ENCODE assay signal across 7 cellular contexts in the genomic region with DNA sequence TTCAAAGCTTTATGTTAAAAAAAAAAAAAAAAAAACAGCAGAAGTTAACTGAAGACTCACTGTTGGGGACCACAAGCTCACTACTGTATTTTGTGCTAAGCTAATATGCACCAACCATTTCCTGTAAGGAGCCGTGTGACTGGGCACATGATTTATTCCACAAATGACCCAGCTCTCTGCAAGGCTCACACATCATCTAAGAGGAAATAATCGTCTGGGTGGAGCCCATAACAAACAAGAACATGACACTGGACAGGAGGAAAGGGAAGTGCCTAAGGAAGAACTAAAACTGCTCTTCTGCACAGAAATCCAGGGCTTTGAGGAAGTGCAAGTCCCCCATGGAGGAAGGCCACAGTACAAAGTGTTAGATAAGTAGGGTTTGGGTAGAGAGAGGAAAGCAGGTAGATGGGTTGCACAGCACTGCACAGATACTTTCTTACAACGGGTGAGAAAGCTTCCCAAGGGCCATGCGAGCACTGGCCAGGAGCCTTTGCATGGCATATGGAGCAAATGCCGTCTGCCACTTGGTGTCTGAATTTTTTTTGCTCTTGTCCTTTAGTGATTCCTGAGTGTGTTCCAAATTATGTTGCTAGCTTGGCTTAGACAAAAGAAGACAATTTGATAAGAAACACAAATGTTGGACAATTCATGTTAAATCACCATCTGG. TPM values are rescaled to one million over a fixed set of nuclear protein-coding genes. Genes with fewer than 3 reads are reported as not detected.
DNase-seq lines count a peak whose midpoint lies in the region; ATAC-seq and TF ChIP-seq lines count a peak whose summit lies in the region.

No MANE protein-coding gene starts in this region.

- peak; percentile 71 for ATAC-seq in GM18502 (IDR thresholded peaks at IDR 0.05; ENCODE audit: poor library complexity, unreplicated experiment)
- peak; percentile 94 for ATAC-seq in stimulated activated memory B cell treated with anti-CD40 and anti-IgM and Interleukin-4, amounts not matched to agents 10 μg/mL and 1 μg/mL and 100 μg/mL, for 72 hours

- H3K9me2 ChIP-seq in hepatocyte (replicated peaks; ENCODE audit: insufficient read depth) = no peaks in the 10 kb centered on the region

- peaks cover 96% of the 10 kb centered on the region for H3K79me2 ChIP-seq in hepatocyte

- H2AFZ ChIP-seq in hepatocyte = no peak overlapping the region

- H3K27ac Mint-ChIP-seq in stimulated activated memory B cell treated with anti-CD40 and anti-IgM and Interleukin-4, amounts not matched to agents 10 μg/mL and 1 μg/mL and 100 μg/mL, for 72 hours = peak overlapping the region; percentile 11

- H3K9me3 Mint-ChIP-seq in stimulated activated memory B cell treated with anti-CD40 and anti-IgM and Interleukin-4, amounts not matched to agents 10 μg/mL and 1 μg/mL and 100 μg/mL, for 72 hours = no peaks in the 10 kb centered on the region

- H3K27me3 Mint-ChIP-seq in stimulated activated memory B cell treated with anti-CD40 and anti-IgM and Interleukin-4, amounts not matched to agents 10 μg/mL and 1 μg/mL and 100 μg/mL, for 72 hours = no peaks in the 10 kb centered on the region

- peaks cover 61% of the 10 kb centered on the region for H3K4me1 ChIP-seq in hepatocyte (ENCODE audit: insufficient read depth)

- no peaks in the 10 kb centered on the region for H3K36me3 ChIP-seq in hepatocyte (replicated peaks; ENCODE audit: insufficient read depth, low read depth)

- peaks cover 75% of the 10 kb centered on the region for H3K4me1 Mint-ChIP-seq in stimulated activated memory B cell treated with anti-CD40 and anti-IgM and Interleukin-4, amounts not matched to agents 10 μg/mL and 1 μg/mL and 100 μg/mL, for 72 hours

- H3K27ac ChIP-seq in adipose tissue (ENCODE audit: low read depth, low read length) = peak overlapping the region; percentile 17
- peak overlapping the region; percentile 92 for H3K27ac ChIP-seq in hepatocyte

- WGBS in adipose tissue, 3 donors = 17 to 36% (median 21%) methylated on average over 5 of the region's 5 CpGs
- 61% methylated on average over 5 of the region's 5 CpGs for WGBS in hepatocyte (ENCODE audit: low lambda C conversion rate, missing lambda C conversion rate)

- no peak for TF ChIP-seq CTCF in HFF-Myc (IDR thresholded peaks at IDR 0.05; ENCODE audit: low read depth, low read length, missing control alignments)
- TF ChIP-seq CTCF in hepatocyte (IDR thresholded peaks at IDR 0.05; ENCODE audit: poor library complexity) = no peak

- no peaks in the 10 kb centered on the region for H3K9me3 ChIP-seq in hepatocyte (ENCODE audit: low read depth)

- no peaks in the 10 kb centered on the region for H3K27me3 ChIP-seq in hepatocyte

- 0 out of 2 replicates have a peak overlapping the region, but pooled peaks have one; percentile 4 for H3K4me3 ChIP-seq in HFF-Myc (replicated peaks; ENCODE audit: low read depth, low read length)
- no peak overlapping the region for H3K4me3 ChIP-seq in hepatocyte

- peak overlapping the region; percentile 9 for H3K4me3 Mint-ChIP-seq in stimulated activated memory B cell treated with anti-CD40 and anti-IgM and Interleukin-4, amounts not matched to agents 10 μg/mL and 1 μg/mL and 100 μg/mL, for 72 hours

- peaks cover 87% of the 10 kb centered on the region for H4K20me1 ChIP-seq in hepatocyte (ENCODE audit: insufficient read depth, poor library complexity, severe bottlenecking)

- H3K36me3 Mint-ChIP-seq in stimulated activated memory B cell treated with anti-CD40 and anti-IgM and Interleukin-4, amounts not matched to agents 10 μg/mL and 1 μg/mL and 100 μg/mL, for 72 hours = peaks cover 29% of the 10 kb centered on the region

- H3K4me2 ChIP-seq in hepatocyte = peak overlapping the region; percentile 70

- peak; percentile 58 for DNase-seq in HFF-Myc (ENCODE audit: extremely low read depth, low read depth)
- peak; percentile 71 for DNase-seq in NCI-H2227 treated with DMSO at 0.1 percent for 48 hours (lab: John Stamatoyannopoulos, UW)
- peak; percentile 38 for DNase-seq in hepatocyte (ENCODE audit: low spot score)
- DNase-seq in activated CD4-positive, alpha-beta T cell treated with anti-CD3 and anti-CD28 coated beads for 48 hours = no peak

RNA-seq across cellular contexts. Expression of a gene that starts 24.5 kb away (rescaled TPM):
- polyA plus RNA-seq in adipose tissue (100 to 1,000 TPM in 1 of 3 donors, 10 to 100 TPM in 2; 23.9 to 109 (median 82.1) TPM), hepatocyte (87.3 and 90.2 TPM in 2 replicates)
- 88.3 and 112 TPM in 2 replicates for total RNA-seq in hepatocyte

RNA-seq across cellular contexts. Expression of a gene that starts 27.5 kb away (rescaled TPM):
- polyA plus RNA-seq in adipose tissue (100 to 1,000 TPM in 2 of 3 donors, 10 to 100 TPM in 1; 57.1 to 170 (median 155) TPM), hepatocyte (48.5 and 59.5 TPM in 2 replicates)
- 54.9 and 56.1 TPM in 2 replicates for total RNA-seq in hepatocyte
